Comparison of ENCODE assay signal across 8 cellular contexts in the genomic region with DNA sequence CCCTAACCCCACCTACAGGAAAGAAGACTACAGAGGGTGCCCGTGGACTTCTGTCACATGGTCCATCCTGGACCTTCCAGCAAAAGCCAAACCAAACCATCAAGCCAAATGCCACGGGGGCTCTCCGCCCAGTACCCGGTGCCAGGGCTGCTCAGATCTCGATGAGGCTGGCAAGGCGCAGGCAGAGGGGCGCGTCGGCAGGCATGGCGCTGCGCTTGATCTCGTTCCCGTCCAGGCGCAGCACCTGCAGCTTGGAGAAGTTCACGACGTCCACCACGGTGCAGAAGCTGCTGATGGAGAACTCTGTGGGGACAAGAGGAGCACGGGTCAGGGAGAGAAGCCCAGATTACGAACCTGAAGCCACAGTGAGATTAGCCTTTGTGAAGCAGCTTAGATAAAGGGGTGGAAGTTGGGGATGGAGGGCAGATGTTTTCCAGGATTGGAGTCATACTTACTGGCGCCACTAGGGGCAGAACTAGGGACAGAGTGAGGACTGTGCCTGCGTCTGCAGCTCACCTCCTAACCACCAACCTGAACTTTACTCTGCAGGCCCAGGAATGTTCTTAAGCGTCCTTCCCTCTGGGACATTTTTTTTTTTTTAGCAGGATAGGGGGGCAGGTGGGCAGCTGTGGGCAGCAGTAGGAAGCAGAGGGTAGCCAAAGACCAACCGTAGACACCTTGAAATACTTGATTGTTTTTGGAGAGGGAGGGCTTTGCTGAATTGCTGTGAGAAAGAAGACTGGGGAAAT. TPM values are rescaled to one million over a fixed set of nuclear protein-coding genes. Genes with fewer than 3 reads are reported as not detected.
DNase-seq lines count a peak whose midpoint lies in the region; ATAC-seq and TF ChIP-seq lines count a peak whose summit lies in the region.

No MANE protein-coding gene starts in this region.

- peak; percentile 54 for ATAC-seq in activated CD8-positive, alpha-beta memory T cell treated with anti-CD3 and anti-CD28 coated beads, Interleukin-2, amount 10 ng/mL, durations not matched to agents 7 days and 5 days
- ATAC-seq in esophagus mucosa (peak; percentile 64), HG02870 (IDR thresholded peaks at IDR 0.05; ENCODE audit: unreplicated experiment) (no peak), HG03469 (IDR thresholded peaks at IDR 0.05; ENCODE audit: unreplicated experiment) (no peak)

- no peaks in the 10 kb centered on the region for H3K36me3 ChIP-seq in BE2C

- H3K4me1 Mint-ChIP-seq in activated CD8-positive, alpha-beta memory T cell treated with anti-CD3 and anti-CD28 coated beads, Interleukin-2, amount 10 ng/mL, durations not matched to agents 7 days and 5 days, result peaks cover 8% of the 10 kb centered on the region
- H3K4me1 Mint-ChIP-seq in neural crest cell, result peaks cover 45% of the 10 kb centered on the region

- H3K4me3 ChIP-seq in BE2C (ENCODE audit: low read depth, low read length), result peak overlapping the region; percentile 44

- H3K36me3 Mint-ChIP-seq in activated CD8-positive, alpha-beta memory T cell treated with anti-CD3 and anti-CD28 coated beads, Interleukin-2, amount 10 ng/mL, durations not matched to agents 7 days and 5 days, result no peaks in the 10 kb centered on the region
- H3K36me3 Mint-ChIP-seq in neural crest cell (ENCODE audit: low read depth), result no peaks in the 10 kb centered on the region

- H3K27me3 ChIP-seq in BE2C, result no peaks in the 10 kb centered on the region

- CTCF ChIA-PET in activated CD8-positive, alpha-beta memory T cell treated with anti-CD3 and anti-CD28 coated beads, Interleukin-2, amount 10 ng/mL, durations not matched to agents 7 days and 5 days (lab: Charles Lee), result interaction anchor here (0.9 to 17.8 kb wide), 22 partner anchors 8 to 302 kb away, joined by 3 to 806 read pairs (median 4); a partner anchor contains a TSS

- H3K9me3 ChIP-seq in BE2C, result no peaks in the 10 kb centered on the region

- DNase-seq in BE2C (peak; percentile 74), GM20000 (ENCODE audit: low spot score) (peak; percentile 68), NCI-H526 treated with DMSO at 0.1 percent for 48 hours (lab: John Stamatoyannopoulos, UW) (peak; percentile 26), neural crest cell (ENCODE audit: low read depth, low spot score) (peak; percentile 72)
- no peak for DNase-seq in activated CD8-positive, alpha-beta memory T cell treated with anti-CD3 and anti-CD28 coated beads, Interleukin-2, amount 10 ng/mL, durations not matched to agents 7 days and 5 days

- no peak overlapping the region for H3K4me3 Mint-ChIP-seq in activated CD8-positive, alpha-beta memory T cell treated with anti-CD3 and anti-CD28 coated beads, Interleukin-2, amount 10 ng/mL, durations not matched to agents 7 days and 5 days
- no peak overlapping the region for H3K4me3 Mint-ChIP-seq in neural crest cell

- H3K4me1 ChIP-seq in BE2C, result peaks cover 4% of the 10 kb centered on the region; the same call in 1 of the 2 replicates

- H3K27me3 Mint-ChIP-seq in activated CD8-positive, alpha-beta memory T cell treated with anti-CD3 and anti-CD28 coated beads, Interleukin-2, amount 10 ng/mL, durations not matched to agents 7 days and 5 days, result peaks cover 50% of the 10 kb centered on the region
- H3K27me3 Mint-ChIP-seq in neural crest cell (ENCODE audit: low read depth), result peaks cover 31% of the 10 kb centered on the region

- H3K9me3 Mint-ChIP-seq in activated CD8-positive, alpha-beta memory T cell treated with anti-CD3 and anti-CD28 coated beads, Interleukin-2, amount 10 ng/mL, durations not matched to agents 7 days and 5 days (ENCODE audit: low read depth), result no peaks in the 10 kb centered on the region
- no peaks in the 10 kb centered on the region for H3K9me3 Mint-ChIP-seq in neural crest cell

- no peak overlapping the region for H3K27ac Mint-ChIP-seq in activated CD8-positive, alpha-beta memory T cell treated with anti-CD3 and anti-CD28 coated beads, Interleukin-2, amount 10 ng/mL, durations not matched to agents 7 days and 5 days
- no peak overlapping the region for H3K27ac Mint-ChIP-seq in neural crest cell (ENCODE audit: unreplicated experiment)

- TF ChIP-seq CTCF in BE2C (IDR thresholded peaks at IDR 0.05; ENCODE audit: low read depth, low read length) (peak; percentile 90), GM20000 (IDR thresholded peaks at IDR 0.05; ENCODE audit: extremely low read depth, missing control alignments) (peak; percentile 66), neural crest cell (conservative IDR thresholded peaks at IDR 0.05) (peak; percentile 77)

RNA-seq across cellular contexts. Expression of a gene that starts 8.6 kb away (rescaled TPM):
- polyA plus RNA-seq in BE2C (2012; ENCODE audit: insufficient read depth, insufficient read length, low read depth), result 0.85 TPM
- total RNA-seq in activated CD8-positive, alpha-beta memory T cell treated with anti-CD3 and anti-CD28 coated beads, Interleukin-2, amount 10 ng/mL, durations not matched to agents 7 days and 5 days, result under 1 TPM in 1 of 2 experiments, not detected in 1; 0.19 TPM
- total RNA-seq in esophagus mucosa, result 4.5 TPM
- total RNA-seq in neural crest cell, result 0.35 and 0.39 TPM in 2 replicates

RNA-seq across cellular contexts. Expression of a gene that starts 37.0 kb away (rescaled TPM):
- 15.1 TPM for polyA plus RNA-seq in BE2C (2012; ENCODE audit: insufficient read depth, insufficient read length, low read depth)
- total RNA-seq in activated CD8-positive, alpha-beta memory T cell treated with anti-CD3 and anti-CD28 coated beads, Interleukin-2, amount 10 ng/mL, durations not matched to agents 7 days and 5 days, result 100 to 1,000 TPM in 1 of 2 experiments, 10 to 100 TPM in 1; 72.2 to 142 TPM
- total RNA-seq in esophagus mucosa (22.6 TPM), neural crest cell (16.1 and 18.1 TPM in 2 replicates)

Comparison
In these comparisons a context has a peak if more than half of its experiments do, and no peak if none do; other contexts are left out.
1. ATAC-seq: peak in activated CD8-positive, alpha-beta memory T cell treated with anti-CD3 and anti-CD28 coated beads, Interleukin-2, amount 10 ng/mL, durations not matched to agents 7 days and 5 days (single experiment) and esophagus mucosa (single experiment); none in HG02870 (single experiment) and HG03469 (single experiment).
2. Peak in every context shown above with its lines, with median percentiles within 50 percentile points of each other: CTCF ChIP-seq.